ENCODE assay signal across 19 cellular contexts in the genomic region with DNA sequence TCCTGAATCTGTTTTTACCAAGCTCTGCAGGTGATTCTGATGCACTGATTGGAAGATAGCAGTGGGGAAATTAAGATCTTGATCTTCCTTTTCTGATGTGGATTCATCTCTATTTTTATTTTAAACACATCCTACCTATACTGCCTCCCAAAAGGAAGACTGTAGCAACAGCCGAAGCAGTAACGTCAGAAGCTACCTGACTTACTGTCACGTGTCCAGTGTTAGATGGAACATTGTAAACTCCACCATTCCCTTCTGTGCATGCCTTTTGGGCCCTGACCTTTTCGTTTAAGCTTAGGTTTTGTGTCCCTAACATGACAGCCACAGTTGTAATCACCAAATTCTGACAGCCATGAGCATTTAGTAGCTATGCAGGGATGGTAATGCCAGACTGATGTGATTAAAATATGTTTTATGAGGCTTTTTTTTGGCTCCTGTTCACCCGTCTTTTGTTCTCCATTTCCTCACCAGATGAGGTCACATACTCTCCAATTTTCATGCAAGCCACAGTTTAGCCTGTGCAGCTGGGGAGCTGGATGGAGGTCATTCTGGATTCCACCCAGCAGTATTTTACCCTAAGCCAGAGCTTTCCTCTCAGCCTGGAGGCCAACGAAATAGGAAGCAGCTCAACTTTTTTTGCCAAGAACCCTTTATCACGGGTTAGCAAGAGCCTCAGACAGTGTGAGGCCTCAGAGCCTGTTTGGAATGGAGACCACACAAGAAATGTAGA. TPM values are rescaled to one million over a fixed set of nuclear protein-coding genes. Genes with fewer than 3 reads are reported as not detected.
DNase-seq lines count a peak whose midpoint lies in the region; ATAC-seq, FAIRE-seq and TF ChIP-seq lines count a peak whose summit lies in the region.
"Had no signal": no experiment of that assay in that cellular context is flagged by ENCODE, and none has a peak within 500 bp of the region (broad histone marks: within the 10 kb centered on the region; RNA-seq: fewer than 3 reads in every experiment).

No MANE protein-coding gene starts in this region.

- intact Hi-C loops in heart left ventricle (cut with DNase I), result no loop called here
- intact Hi-C loops in lower lobe of right lung (cut with DNase I), result no loop called here

- H3K27me3 ChIP-seq in heart left ventricle, result peaks cover 0 to 17% (median 0%) of the 10 kb centered on the region in 9 donors
- H3K27me3 ChIP-seq in right atrium auricular region, result no peaks in the 10 kb centered on the region
- H3K27me3 ChIP-seq in lower lobe of right lung (ENCODE audit: low read depth), result peaks cover 8% of the 10 kb centered on the region
- H3K27me3 ChIP-seq in small intestine (ENCODE audit: control insufficient read depth in 2 of 2, insufficient read depth in 2 of 2, low read length in 2 of 2), result peaks cover 0 to 5% of the 10 kb centered on the region in 2 donors

- DNase-seq in heart left ventricle (peak in 4 of 5 donors; percentile 29 to 45 (median 38)), right atrium auricular region (ENCODE audit: low spot score) (no peak), dermis microvascular lymphatic vessel endothelial cell (ENCODE audit: low read depth in 2 of 2) (peak; percentile 85 to 90), lower lobe of right lung (no peak), kidney tubule cell (ENCODE audit: low spot score) (no peak), small intestine (no peak), RKO (ENCODE audit: low spot score) (no peak)
- DNase-seq in stimulated activated CD4-positive, alpha-beta T cell treated with anti-CD3 and anti-CD28 coated beads, Interleukin-15, amount 100 ng/mL, for 24 hours, result no peak
- DNase-seq: activated CD4-positive, alpha-beta T cell treated with anti-CD3 and anti-CD28 coated beads, Interleukin-2, amount 50 U/mL, for 48 hours; Calu3; H9; NCI-H1436; NCI-H510A; stomach; T-helper 9 cell had no signal

- H3K27ac ChIP-seq in heart left ventricle, result peak overlapping the region in 1 of 12 donors; percentile 18
- H3K27ac ChIP-seq in right atrium auricular region, result no peak overlapping the region
- H3K27ac ChIP-seq in lower lobe of right lung, result no peak overlapping the region
- H3K27ac ChIP-seq in small intestine (ENCODE audit: low read depth in 1 of 2, low read length in 1 of 2), result no peak overlapping the region
- H3K27ac ChIP-seq: skin epidermis, stomach had no signal

- no peak overlapping the region for H3K4me3 ChIP-seq in heart left ventricle
- no peak overlapping the region for H3K4me3 ChIP-seq in right atrium auricular region
- no peak overlapping the region for H3K4me3 ChIP-seq in lower lobe of right lung
- H3K4me3 ChIP-seq in small intestine (ENCODE audit: low read depth in 1 of 2, low read length in 2 of 2), result no peak overlapping the region
- H3K4me3 ChIP-seq: skin epidermis, stomach had no signal

- no peak for TF ChIP-seq POLR2A in heart left ventricle (IDR thresholded peaks at IDR 0.05)

- peak; percentile 58 to 95 (median 92) for ATAC-seq in heart left ventricle
- peak; percentile 48 to 60 for ATAC-seq in lower lobe of right lung
- ATAC-seq: activated T-helper 17 cell treated with anti-CD3 and anti-CD28 coated beads, Interleukin-2, amount 50 U/mL, for 72 hours had no signal

- H3K36me3 ChIP-seq in heart left ventricle (no peaks in the 10 kb centered on the region), right atrium auricular region (no peaks in the 10 kb centered on the region), lower lobe of right lung (no peaks in the 10 kb centered on the region), small intestine (ENCODE audit: control insufficient read depth in 2 of 2, insufficient read depth in 2 of 2, low read length in 2 of 2) (no peaks in the 10 kb centered on the region)
- H3K36me3 ChIP-seq: stomach had no signal

- FAIRE-seq in small intestine (lab: Jason Lieb, UNC), result no peak
- FAIRE-seq: RCC 7860 had no signal

- no peaks in the 10 kb centered on the region for H3K9me3 ChIP-seq in heart left ventricle
- no peaks in the 10 kb centered on the region for H3K9me3 ChIP-seq in right atrium auricular region
- H3K9me3 ChIP-seq in lower lobe of right lung, result no peaks in the 10 kb centered on the region
- H3K9me3 ChIP-seq in small intestine (ENCODE audit: control insufficient read depth, low read depth), result no peaks in the 10 kb centered on the region
- H3K9me3 ChIP-seq: stomach had no signal

- no peak for TF ChIP-seq CTCF in heart left ventricle (IDR thresholded peaks at IDR 0.05)
- TF ChIP-seq CTCF in right atrium auricular region (IDR thresholded peaks at IDR 0.05), result no peak
- TF ChIP-seq CTCF in lower lobe of right lung (IDR thresholded peaks at IDR 0.05), result no peak

- H3K4me1 ChIP-seq in heart left ventricle, result peaks cover 0 to 12% (median 0%) of the 10 kb centered on the region in 12 donors
- peaks cover 0 to 4% of the 10 kb centered on the region in 2 donors for H3K4me1 ChIP-seq in right atrium auricular region
- H3K4me1 ChIP-seq in lower lobe of right lung, result no peaks in the 10 kb centered on the region
- no peaks in the 10 kb centered on the region for H3K4me1 ChIP-seq in small intestine (ENCODE audit: control insufficient read depth in 2 of 2, insufficient read depth in 1 of 2, low read depth in 1 of 2, low read length in 1 of 2)
- H3K4me1 ChIP-seq: stomach had no signal

- WGBS in heart left ventricle, 4 donors, result 39 to 52% (median 43%) methylated on average over 7 of the region's 7 CpGs
- WGBS in small intestine, 3 donors, result 52 to 71% (median 63%) methylated on average over 7 of the region's 7 CpGs

RNA-seq across cellular contexts. Expression of a gene that starts 15.6 kb away (rescaled TPM):
- total RNA-seq in heart left ventricle (under 1 TPM in 1 of 9 donors, not detected in 8; 0.18 TPM), right atrium auricular region (not detected), dermis microvascular lymphatic vessel endothelial cell (under 0.01 and 0.13 TPM in 2 replicates), lower lobe of right lung (0.74 TPM)
- polyA plus RNA-seq in heart left ventricle (under 1 TPM in 1 of 2 donors, not detected in 1; 0.06 TPM), small intestine (under 1 TPM in 2 of 3 donors, not detected in 1; 0.04 to 0.27 TPM)
- polyA plus RNA-seq: neural cell had no signal

RNA-seq across cellular contexts. Expression of a gene that starts 34.1 kb away (rescaled TPM):
- 100 to 1,000 TPM; 336 to 441 (median 407) TPM for total RNA-seq in heart left ventricle
- polyA plus RNA-seq in heart left ventricle, result 100 to 1,000 TPM; 375 to 824 TPM
- 100 to 1,000 TPM; 409 to 434 TPM for total RNA-seq in right atrium auricular region
- total RNA-seq in dermis microvascular lymphatic vessel endothelial cell, result 206 and 228 TPM in 2 replicates
- total RNA-seq in lower lobe of right lung, result 388 TPM
- 100 to 1,000 TPM; 760 to 798 (median 771) TPM for polyA plus RNA-seq in small intestine

Comparison
In these comparisons a context has a peak if more than half of its experiments do, and no peak if none do; other contexts are left out.
1. DNase-seq: peak in heart left ventricle (4 of 5) and dermis microvascular lymphatic vessel endothelial cell (2 of 2); none in right atrium auricular region (single experiment), lower lobe of right lung (single experiment), stimulated activated CD4-positive, alpha-beta T cell treated with anti-CD3 and anti-CD28 coated beads, Interleukin-15, amount 100 ng/mL, for 24 hours (single experiment), kidney tubule cell (single experiment), small intestine (single experiment) and RKO (single experiment).